Comparison of ENCODE assay signal across 36 cellular contexts in genomic region chr20:57291694-57292093, GRCh38. TPM values are rescaled to one million over a fixed set of nuclear protein-coding genes. Genes with fewer than 3 reads are reported as not detected.
"Had no signal": no experiment of that assay in that cellular context is flagged by ENCODE, and none has a peak within 500 bp of the region (broad histone marks: within the 10 kb centered on the region; RNA-seq: fewer than 3 reads in every experiment).

No MANE protein-coding gene starts in this region.

- H3K27ac ChIP-seq: adrenal gland, body of pancreas, esophagus muscularis mucosa, foreskin keratinocyte, gastrocnemius medialis, heart left ventricle had no signal

- H3K27me3 ChIP-seq: body of pancreas had no signal

- H3K4me3 Mint-ChIP-seq: activated CD4-positive, alpha-beta memory T cell treated with anti-CD3 and anti-CD28 coated beads for 36 hours; activated CD4-positive, alpha-beta T cell treated with anti-CD3 and anti-CD28 coated beads for 36 hours; activated CD4-positive, alpha-beta T cell treated with anti-CD3 and anti-CD28 coated beads, Interleukin-2, amount 10 ng/mL, durations not matched to agents 24 days and 14 days; activated CD8-positive, alpha-beta memory T cell treated with anti-CD3 and anti-CD28 coated beads, Interleukin-2, amount 10 ng/mL, durations not matched to agents 7 days and 5 days; activated CD8-positive, alpha-beta T cell treated with anti-CD3 and anti-CD28 coated beads, Interleukin-2, amount 10 ng/mL, durations not matched to agents 7 days and 5 days; activated naive CD4-positive, alpha-beta T cell treated with anti-CD3 and anti-CD28 coated beads for 36 hours; activated naive CD4-positive, alpha-beta T cell treated with anti-CD3 and anti-CD28 coated beads, Interleukin-2, amount 50 U/mL, for 24 hours; activated naive CD8-positive, alpha-beta T cell treated with anti-CD3 and anti-CD28 coated beads for 36 hours; activated naive CD8-positive, alpha-beta T cell treated with anti-CD3 and anti-CD28 coated beads, Interleukin-2, amount 50 U/mL, for 24 hours; activated T-helper 1 cell treated with anti-CD3 and anti-CD28 coated beads, Interleukin-12 subunit alpha, Interleukin-12 subunit beta, Interleukin-2, Interleukin-4 antibody, amounts not matched to agents 30 ng/mL and 10 ng/mL and 1 ng/mL, durations not matched to agents 14 hours and 24 hours and 36 hours; effector memory CD8-positive, alpha-beta T cell had no signal

- H3K4me3 ChIP-seq: adrenal gland, body of pancreas, esophagus muscularis mucosa, gastrocnemius medialis, heart left ventricle had no signal

- H3K9me3 Mint-ChIP-seq: activated CD4-positive, alpha-beta memory T cell treated with anti-CD3 and anti-CD28 coated beads for 36 hours; activated CD4-positive, alpha-beta T cell treated with anti-CD3 and anti-CD28 coated beads, Interleukin-2, amount 10 ng/mL, durations not matched to agents 24 days and 14 days; activated naive CD4-positive, alpha-beta T cell treated with anti-CD3 and anti-CD28 coated beads for 36 hours; activated naive CD4-positive, alpha-beta T cell treated with anti-CD3 and anti-CD28 coated beads, Interleukin-2, amount 50 U/mL, for 24 hours; activated naive CD8-positive, alpha-beta T cell treated with anti-CD3 and anti-CD28 coated beads for 36 hours; activated naive CD8-positive, alpha-beta T cell treated with anti-CD3 and anti-CD28 coated beads, Interleukin-2, amount 50 U/mL, for 24 hours; activated T-helper 1 cell treated with anti-CD3 and anti-CD28 coated beads, Interleukin-12 subunit alpha, Interleukin-12 subunit beta, Interleukin-2, Interleukin-4 antibody, amounts not matched to agents 30 ng/mL and 10 ng/mL and 1 ng/mL, durations not matched to agents 14 hours and 24 hours and 36 hours; activated T-helper 2 cell treated with anti-CD3 and anti-CD28 coated beads, Interferon-gamma antibody, Interleukin-2, Interleukin-4, amounts not matched to agents 10 μg/mL and 5 μg/mL and 100 μg/mL, durations not matched to agents 14 hours and 24 hours and 36 hours; effector memory CD8-positive, alpha-beta T cell had no signal

- DNase-seq: activated CD4-positive, alpha-beta memory T cell treated with anti-CD3 and anti-CD28 coated beads for 36 hours; activated CD4-positive, alpha-beta T cell treated with anti-CD3 and anti-CD28 coated beads for 36 hours; activated CD4-positive, alpha-beta T cell treated with anti-CD3 and anti-CD28 coated beads, Interleukin-2, amount 10 ng/mL, durations not matched to agents 24 days and 14 days; activated CD4-positive, CD25-positive, alpha-beta regulatory T cell; activated CD4-positive, CD25-positive, alpha-beta regulatory T cell treated with anti-CD3 and anti-CD28 coated beads, Interleukin-2, amount 50 U/mL, for 72 hours; activated CD8-positive, alpha-beta memory T cell treated with anti-CD3 and anti-CD28 coated beads, Interleukin-2, amount 10 ng/mL, durations not matched to agents 7 days and 5 days; activated CD8-positive, alpha-beta memory T cell treated with anti-CD3 and anti-CD28 coated beads, Interleukin-2, amount 50 U/mL, for 4 hours; activated CD8-positive, alpha-beta T cell treated with anti-CD3 and anti-CD28 coated beads, Interleukin-2, amount 10 ng/mL, durations not matched to agents 7 days and 5 days; activated effector memory CD4-positive, alpha-beta T cell treated with anti-CD3 and anti-CD28 coated beads, Interleukin-2, amount 50 U/mL, for 16 hours; activated naive CD4-positive, alpha-beta T cell treated with anti-CD3 and anti-CD28 coated beads for 36 hours; activated naive CD8-positive, alpha-beta T cell treated with anti-CD3 and anti-CD28 coated beads for 36 hours; activated naive CD8-positive, alpha-beta T cell treated with anti-CD3 and anti-CD28 coated beads, Interleukin-2, amount 50 U/mL, for 24 hours; activated T-cell treated with anti-CD3 and anti-CD28 coated beads, Interleukin-2, amount 50 U/mL, for 1 hour; activated T-cell treated with anti-CD3 and anti-CD28 coated beads, Interleukin-2, amount 50 U/mL, for 48 hours; adrenal gland; amygdala; aorta; caudate nucleus; cortex of kidney; dermis blood vessel endothelial cell; effector CD4-positive, alpha-beta T cell; effector memory CD8-positive, alpha-beta T cell; erythroblast; foreskin keratinocyte; gastrocnemius medialis; glutamatergic neuron; heart left ventricle; hypothalamus; T1000 had no signal

- H3K4me1 Mint-ChIP-seq: activated CD4-positive, alpha-beta T cell treated with anti-CD3 and anti-CD28 coated beads for 36 hours; activated CD4-positive, alpha-beta T cell treated with anti-CD3 and anti-CD28 coated beads, Interleukin-2, amount 10 ng/mL, durations not matched to agents 24 days and 14 days; activated CD8-positive, alpha-beta memory T cell treated with anti-CD3 and anti-CD28 coated beads, Interleukin-2, amount 10 ng/mL, durations not matched to agents 7 days and 5 days; activated naive CD4-positive, alpha-beta T cell treated with anti-CD3 and anti-CD28 coated beads, Interleukin-2, amount 50 U/mL, for 24 hours; activated naive CD8-positive, alpha-beta T cell treated with anti-CD3 and anti-CD28 coated beads for 36 hours; activated naive CD8-positive, alpha-beta T cell treated with anti-CD3 and anti-CD28 coated beads, Interleukin-2, amount 50 U/mL, for 24 hours had no signal

- H3K4me1 ChIP-seq: adrenal gland, body of pancreas, foreskin keratinocyte, gastrocnemius medialis, heart left ventricle had no signal

- H3K36me3 ChIP-seq: adrenal gland, esophagus muscularis mucosa, gastrocnemius medialis, heart left ventricle had no signal

- H3K36me3 Mint-ChIP-seq: activated CD4-positive, alpha-beta memory T cell treated with anti-CD3 and anti-CD28 coated beads for 36 hours; activated CD8-positive, alpha-beta memory T cell treated with anti-CD3 and anti-CD28 coated beads, Interleukin-2, amount 10 ng/mL, durations not matched to agents 7 days and 5 days; activated naive CD4-positive, alpha-beta T cell treated with anti-CD3 and anti-CD28 coated beads, Interleukin-2, amount 50 U/mL, for 24 hours; activated naive CD8-positive, alpha-beta T cell treated with anti-CD3 and anti-CD28 coated beads for 36 hours had no signal

- H3K27ac Mint-ChIP-seq: activated CD4-positive, alpha-beta memory T cell treated with anti-CD3 and anti-CD28 coated beads for 36 hours; activated CD4-positive, alpha-beta T cell treated with anti-CD3 and anti-CD28 coated beads for 36 hours; activated CD4-positive, alpha-beta T cell treated with anti-CD3 and anti-CD28 coated beads, Interleukin-2, amount 10 ng/mL, durations not matched to agents 24 days and 14 days; activated CD8-positive, alpha-beta memory T cell treated with anti-CD3 and anti-CD28 coated beads, Interleukin-2, amount 10 ng/mL, durations not matched to agents 7 days and 5 days; activated CD8-positive, alpha-beta T cell treated with anti-CD3 and anti-CD28 coated beads, Interleukin-2, amount 10 ng/mL, durations not matched to agents 7 days and 5 days; activated naive CD4-positive, alpha-beta T cell treated with anti-CD3 and anti-CD28 coated beads for 36 hours; activated naive CD4-positive, alpha-beta T cell treated with anti-CD3 and anti-CD28 coated beads, Interleukin-2, amount 50 U/mL, for 24 hours; activated naive CD8-positive, alpha-beta T cell treated with anti-CD3 and anti-CD28 coated beads for 36 hours; activated naive CD8-positive, alpha-beta T cell treated with anti-CD3 and anti-CD28 coated beads, Interleukin-2, amount 50 U/mL, for 24 hours; activated T-helper 1 cell treated with anti-CD3 and anti-CD28 coated beads, Interleukin-12 subunit alpha, Interleukin-12 subunit beta, Interleukin-2, Interleukin-4 antibody, amounts not matched to agents 30 ng/mL and 10 ng/mL and 1 ng/mL, durations not matched to agents 14 hours and 24 hours and 36 hours; activated T-helper 2 cell treated with anti-CD3 and anti-CD28 coated beads, Interferon-gamma antibody, Interleukin-2, Interleukin-4, amounts not matched to agents 10 μg/mL and 5 μg/mL and 100 μg/mL, durations not matched to agents 14 hours and 24 hours and 36 hours; effector memory CD8-positive, alpha-beta T cell had no signal

- H3K9me3 ChIP-seq: adrenal gland, body of pancreas, esophagus muscularis mucosa, gastrocnemius medialis, heart left ventricle had no signal

RNA-seq across cellular contexts. Expression of gene BMP7, which starts 25.3 kb away (rescaled TPM):
- total RNA-seq: activated CD4-positive, alpha-beta memory T cell treated with anti-CD3 and anti-CD28 coated beads for 36 hours; activated CD8-positive, alpha-beta memory T cell treated with anti-CD3 and anti-CD28 coated beads for 36 hours; activated CD8-positive, alpha-beta memory T cell treated with anti-CD3 and anti-CD28 coated beads, Interleukin-2, amount 10 ng/mL, durations not matched to agents 7 days and 5 days; activated CD8-positive, alpha-beta T cell treated with anti-CD3 and anti-CD28 coated beads, Interleukin-2, amount 10 ng/mL, durations not matched to agents 7 days and 5 days; activated naive CD4-positive, alpha-beta T cell treated with anti-CD3 and anti-CD28 coated beads for 36 hours; activated naive CD8-positive, alpha-beta T cell treated with anti-CD3 and anti-CD28 coated beads for 36 hours; activated T-helper 2 cell treated with anti-CD3 and anti-CD28 coated beads, Interferon-gamma antibody, Interleukin-2, Interleukin-4, amounts not matched to agents 10 μg/mL and 5 μg/mL and 100 μg/mL, durations not matched to agents 14 hours and 24 hours and 36 hours; chondrocyte; dermis blood vessel endothelial cell; foreskin keratinocyte had no signal

RNA-seq across cellular contexts. Expression of gene SPO11, which starts 37.9 kb away (rescaled TPM):
- total RNA-seq: activated CD4-positive, alpha-beta memory T cell treated with anti-CD3 and anti-CD28 coated beads for 36 hours; activated CD4-positive, alpha-beta T cell treated with anti-CD3 and anti-CD28 coated beads for 36 hours; activated CD4-positive, alpha-beta T cell treated with anti-CD3 and anti-CD28 coated beads, Interleukin-2, amount 10 ng/mL, durations not matched to agents 24 days and 14 days; activated CD8-positive, alpha-beta memory T cell treated with anti-CD3 and anti-CD28 coated beads for 36 hours; activated CD8-positive, alpha-beta memory T cell treated with anti-CD3 and anti-CD28 coated beads, Interleukin-2, amount 10 ng/mL, durations not matched to agents 7 days and 5 days; activated CD8-positive, alpha-beta T cell treated with anti-CD3 and anti-CD28 coated beads, Interleukin-2, amount 10 ng/mL, durations not matched to agents 7 days and 5 days; activated naive CD4-positive, alpha-beta T cell treated with anti-CD3 and anti-CD28 coated beads for 36 hours; activated naive CD8-positive, alpha-beta T cell treated with anti-CD3 and anti-CD28 coated beads for 36 hours; activated T-helper 1 cell treated with anti-CD3 and anti-CD28 coated beads, Interleukin-12 subunit alpha, Interleukin-12 subunit beta, Interleukin-2, Interleukin-4 antibody, amounts not matched to agents 30 ng/mL and 10 ng/mL and 1 ng/mL, durations not matched to agents 14 hours and 24 hours and 36 hours; activated T-helper 2 cell treated with anti-CD3 and anti-CD28 coated beads, Interferon-gamma antibody, Interleukin-2, Interleukin-4, amounts not matched to agents 10 μg/mL and 5 μg/mL and 100 μg/mL, durations not matched to agents 14 hours and 24 hours and 36 hours; adrenal gland; aorta; body of pancreas; chondrocyte; dermis blood vessel endothelial cell; esophagus muscularis mucosa; foreskin keratinocyte; gastrocnemius medialis; heart left ventricle had no signal
